ENCODE assay signal across 8 cellular contexts in genomic region chr11:17014321-17014773, GRCh38. TPM values are rescaled to one million over a fixed set of nuclear protein-coding genes. Genes with fewer than 3 reads are reported as not detected.
DNase-seq lines count a peak whose midpoint lies in the region; TF ChIP-seq lines count a peak whose summit lies in the region.

Gene PLEKHA7, minus strand, starts transcription at chr11:17014414. Its CDS starts 13 bp downstream, at chr11:17014401.

- H3K27me3 ChIP-seq in HUES64 (ENCODE audit: insufficient read depth, low read length) (peaks cover 50% of the 10 kb centered on the region), adipocyte (replicated peaks; ENCODE audit: control insufficient read depth, insufficient read depth, low read length) (peaks cover 11% of the 10 kb centered on the region), iPS-20b (ENCODE audit: insufficient read depth, low read length) (peaks cover 45% of the 10 kb centered on the region), smooth muscle cell (ENCODE audit: low read depth) (peaks cover 78% of the 10 kb centered on the region)

- H2AFZ ChIP-seq in smooth muscle cell (ENCODE audit: low read depth), result peak within 1 kb of the TSS; percentile 61

- peaks cover 5% of the 10 kb centered on the region for H3F3A ChIP-seq in smooth muscle cell (ENCODE audit: low read depth)

- under 1% methylated on average over 55 of the region's 68 CpGs for WGBS in HUES64
- 0% methylated on average over 1 of the region's 68 CpGs for WGBS in smooth muscle cell (ENCODE audit: low lambda C conversion rate)

- no peak within 1 kb of the TSS for H3K27ac ChIP-seq in HUES64 (ENCODE audit: low read depth, low read length)
- H3K27ac ChIP-seq in iPS-20b (ENCODE audit: low read length), result no peak within 1 kb of the TSS
- no peak within 1 kb of the TSS for H3K27ac ChIP-seq in smooth muscle cell (ENCODE audit: low read depth)

- H3K9ac ChIP-seq in HUES64 (ENCODE audit: low read depth, low read length), result peak within 1 kb of the TSS; percentile 53
- H3K9ac ChIP-seq in adipocyte (ENCODE audit: low read length), result peak within 1 kb of the TSS; percentile 72
- H3K9ac ChIP-seq in iPS-20b (ENCODE audit: low read depth, low read length), result peak within 1 kb of the TSS; percentile 80; the same call in 1 of the 2 replicates
- peak within 1 kb of the TSS; percentile 4 for H3K9ac ChIP-seq in smooth muscle cell (ENCODE audit: low read depth)

- peak; percentile 25 for DNase-seq in COR-L47 (lab: John Stamatoyannopoulos, UW)
- DNase-seq in adipocyte (ENCODE audit: low read depth), result no peak
- no peak for DNase-seq in smooth muscle cell (lab: John Stamatoyannopoulos, UW; ENCODE audit: unreplicated experiment)
- no peak for DNase-seq in NCI-H2081 (lab: John Stamatoyannopoulos, UW)
- no peak for DNase-seq in hippocampal formation (lab: John Stamatoyannopoulos, UW)
- no peak for DNase-seq in NCI-H524 (lab: John Stamatoyannopoulos, UW)

- H3K79me2 ChIP-seq in smooth muscle cell (ENCODE audit: low read depth), result no peaks in the 10 kb centered on the region

- H3K9me3 ChIP-seq in HUES64 (ENCODE audit: insufficient read depth, low read depth, low read length) (no peaks in the 10 kb centered on the region), adipocyte (ENCODE audit: control insufficient read depth, low read length) (no peaks in the 10 kb centered on the region), iPS-20b (ENCODE audit: insufficient read depth, low read depth, low read length) (no peaks in the 10 kb centered on the region), smooth muscle cell (replicated peaks; ENCODE audit: low read depth) (no peaks in the 10 kb centered on the region)

- H3K36me3 ChIP-seq in HUES64 (ENCODE audit: insufficient read depth, low read length) (no peaks in the 10 kb centered on the region), adipocyte (ENCODE audit: control insufficient read depth, insufficient read depth, low read length, severe bottlenecking) (no peaks in the 10 kb centered on the region), iPS-20b (ENCODE audit: insufficient read depth, low read depth, low read length) (no peaks in the 10 kb centered on the region), smooth muscle cell (ENCODE audit: low read depth) (no peaks in the 10 kb centered on the region)

- peak within 1 kb of the TSS; percentile 98 for H3K4me2 ChIP-seq in smooth muscle cell

- peak within 1 kb of the TSS; percentile 70 for H3K4me3 ChIP-seq in HUES64 (ENCODE audit: low read length)
- peak within 1 kb of the TSS; percentile 79 for H3K4me3 ChIP-seq in adipocyte (ENCODE audit: low read length)
- H3K4me3 ChIP-seq in iPS-20b (ENCODE audit: low read length), result peak within 1 kb of the TSS; percentile 89
- peak within 1 kb of the TSS; percentile 64 for H3K4me3 ChIP-seq in smooth muscle cell

- H4K20me1 ChIP-seq in smooth muscle cell (ENCODE audit: low read depth), result no peaks in the 10 kb centered on the region

- no peak for TF ChIP-seq CTCF in smooth muscle cell (IDR thresholded peaks at IDR 0.05; ENCODE audit: borderline replicate concordance, insufficient read depth, poor library complexity, severe bottlenecking)

- peaks cover 13% of the 10 kb centered on the region for H3K4me1 ChIP-seq in HUES64 (ENCODE audit: insufficient read depth, low read length)
- H3K4me1 ChIP-seq in adipocyte (ENCODE audit: control insufficient read depth, insufficient read depth, low read length), result peaks cover 12% of the 10 kb centered on the region
- 0 out of 2 replicates have a peak, but pooled peaks cover 11% of the 10 kb centered on the region for H3K4me1 ChIP-seq in iPS-20b (ENCODE audit: insufficient read depth, low read length)
- peaks cover 6% of the 10 kb centered on the region for H3K4me1 ChIP-seq in smooth muscle cell (ENCODE audit: low read depth)

RNA-seq across cellular contexts. Expression of gene PLEKHA7, which starts in this region (rescaled TPM):
- polyA plus RNA-seq in HUES64 (2013, experiment 1 of 2), result 5.2 TPM
- 6.2 TPM for polyA plus RNA-seq in HUES64 (2013, experiment 2 of 2)
- total RNA-seq in smooth muscle cell, result 3.5 and 22.2 TPM in 2 replicates
- polyA plus RNA-seq in smooth muscle cell, result 0.19 and 7.8 TPM in 2 replicates

Comparison
In these comparisons a context has a peak if more than half of its experiments do, and no peak if none do; other contexts are left out.
1. H3K9ac ChIP-seq: peak in every context shown above with its lines; median percentile 80 in iPS-20b; 72 in adipocyte; 53 in HUES64; 4 in smooth muscle cell.